In the genomic region with DNA sequence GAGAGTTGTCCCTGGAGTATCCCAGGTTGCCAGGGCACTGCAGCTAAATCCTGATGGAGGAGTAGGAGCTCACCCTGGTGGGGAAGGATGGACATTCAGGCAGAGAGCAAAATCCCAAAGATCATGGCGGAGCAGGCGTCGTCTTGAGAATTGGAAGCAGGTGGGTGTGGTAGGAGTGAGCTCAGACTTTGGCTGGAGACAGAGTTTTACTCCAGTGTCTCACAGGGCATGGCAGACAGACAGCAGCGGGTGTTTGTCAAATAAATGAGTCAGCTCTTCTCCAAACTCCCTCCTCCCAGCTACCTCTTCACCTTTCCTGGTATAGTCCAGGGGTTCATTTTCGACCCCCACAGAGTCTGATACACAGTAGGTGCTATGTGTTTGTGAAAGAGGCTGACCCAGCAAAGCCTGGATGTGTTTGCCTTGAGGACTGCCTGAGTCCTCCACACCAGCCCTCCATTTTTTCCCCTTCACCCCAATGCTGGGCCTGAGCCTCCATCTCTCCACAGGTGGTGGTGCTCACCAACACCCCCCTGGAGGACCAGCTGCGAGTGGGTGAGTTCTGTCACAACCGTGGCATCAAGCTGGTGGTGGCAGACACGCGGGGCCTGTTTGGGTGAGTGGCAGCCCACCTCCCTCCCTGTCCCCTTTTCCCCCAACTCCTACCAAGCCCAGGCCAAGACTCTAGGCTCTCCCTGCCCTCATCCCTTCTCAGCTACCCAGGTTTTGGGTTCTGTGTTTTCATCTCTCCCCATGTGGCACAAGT, we compare ENCODE assay signal across 14 cellular contexts. TPM values are rescaled to one million over a fixed set of nuclear protein-coding genes. Genes with fewer than 3 reads are reported as not detected.
DNase-seq lines count a peak whose midpoint lies in the region; ATAC-seq and TF ChIP-seq lines count a peak whose summit lies in the region.
"Had no signal": no experiment of that assay in that cellular context is flagged by ENCODE, and none has a peak within 500 bp of the region (broad histone marks: within the 10 kb centered on the region; RNA-seq: fewer than 3 reads in every experiment).

No MANE protein-coding gene starts in this region.

- H3K4me1 ChIP-seq in aorta (ENCODE audit: control insufficient read depth in 1 of 2, insufficient read depth in 2 of 2, low read length in 2 of 2): peaks cover 0 to 3% of the 10 kb centered on the region in 2 donors

- no peaks in the 10 kb centered on the region for H3K9me3 Mint-ChIP-seq in stimulated activated naive CD8-positive, alpha-beta T cell treated with anti-CD3 and anti-CD28 coated beads, Interleukin-15, Interleukin-2, amounts not matched to agents 100 ng/mL and 50 ng/mL, for 24 hours
- H3K9me3 Mint-ChIP-seq in MCF 10A (ENCODE audit: unreplicated experiment): no peaks in the 10 kb centered on the region
- H3K9me3 Mint-ChIP-seq: IgD-negative memory B cell had no signal

- H3K4me3 Mint-ChIP-seq in stimulated activated naive CD8-positive, alpha-beta T cell treated with anti-CD3 and anti-CD28 coated beads, Interleukin-15, Interleukin-2, amounts not matched to agents 100 ng/mL and 50 ng/mL, for 24 hours: no peak overlapping the region
- H3K4me3 Mint-ChIP-seq in MCF 10A (ENCODE audit: unreplicated experiment): no peak overlapping the region

- H3K27ac Mint-ChIP-seq in stimulated activated naive CD8-positive, alpha-beta T cell treated with anti-CD3 and anti-CD28 coated beads, Interleukin-15, Interleukin-2, amounts not matched to agents 100 ng/mL and 50 ng/mL, for 24 hours: peak overlapping the region; percentile 8
- peak overlapping the region; percentile 73 for H3K27ac Mint-ChIP-seq in MCF 10A (ENCODE audit: low read depth, unreplicated experiment)
- H3K27ac Mint-ChIP-seq: IgD-negative memory B cell had no signal

- no peaks in the 10 kb centered on the region for H3K27me3 Mint-ChIP-seq in stimulated activated naive CD8-positive, alpha-beta T cell treated with anti-CD3 and anti-CD28 coated beads, Interleukin-15, Interleukin-2, amounts not matched to agents 100 ng/mL and 50 ng/mL, for 24 hours
- no peaks in the 10 kb centered on the region for H3K27me3 Mint-ChIP-seq in MCF 10A (ENCODE audit: insufficient read depth, unreplicated experiment)
- H3K27me3 Mint-ChIP-seq: IgD-negative memory B cell had no signal

- CTCF ChIA-PET in MCF 10A (lab: Yijun Ruan, JAX): interaction anchor here (0.6 to 2.0 kb wide), 4 partner anchors 8 to 1768 kb away, joined by 4 to 9 read pairs (median 4); no protein-coding TSS in a partner anchor

- H3K27ac ChIP-seq in aorta (ENCODE audit: low read depth in 1 of 2, low read length in 2 of 2): no peak overlapping the region

- DNase-seq in stimulated activated naive CD8-positive, alpha-beta T cell treated with anti-CD3 and anti-CD28 coated beads, Interleukin-15, Interleukin-2, amounts not matched to agents 100 U/mL and 50 U/mL, for 24 hours: no peak
- peak; percentile 51 for DNase-seq in MCF 10A (ENCODE audit: unreplicated experiment)
- peak; percentile 65 for DNase-seq in iris pigment epithelial cell (ENCODE audit: low read depth)
- DNase-seq in aorta: peak; percentile 52 to 76
- DNase-seq in NCI-H2196 (lab: John Stamatoyannopoulos, UW; ENCODE audit: unreplicated experiment): no peak
- DNase-seq in head of caudate nucleus: no peak
- DNase-seq: kidney; NK-92 treated with Interleukin-12 subunit alpha and Interleukin-12 subunit beta, amount 100 ng/mL, for 24 hours; retina; stimulated activated naive CD4-positive, alpha-beta T cell treated with Interleukin-2 at 50 U/mL for 16 hours had no signal

- no peak for ATAC-seq in stimulated activated naive CD8-positive, alpha-beta T cell treated with anti-CD3 and anti-CD28 coated beads, Interleukin-15, Interleukin-2, amounts not matched to agents 100 U/mL and 50 U/mL, for 24 hours
- ATAC-seq in aorta (ENCODE audit: low FRiP score) (peak; percentile 30), GM19463 (IDR thresholded peaks at IDR 0.05; ENCODE audit: unreplicated experiment) (no peak)
- ATAC-seq: activated CD4-positive, CD25-positive, alpha-beta regulatory T cell treated with anti-CD3 and anti-CD28 coated beads, Interleukin-2, amount 50 U/mL, for 24 hours had no signal

- H3K36me3 ChIP-seq in aorta (ENCODE audit: control insufficient read depth in 1 of 2, insufficient read depth in 2 of 2, low read length in 1 of 2): peaks cover 9 to 24% of the 10 kb centered on the region in 2 donors

- H3K36me3 Mint-ChIP-seq in stimulated activated naive CD8-positive, alpha-beta T cell treated with anti-CD3 and anti-CD28 coated beads, Interleukin-15, Interleukin-2, amounts not matched to agents 100 ng/mL and 50 ng/mL, for 24 hours (ENCODE audit: low read depth): peaks cover 58% of the 10 kb centered on the region
- H3K36me3 Mint-ChIP-seq in MCF 10A (ENCODE audit: insufficient read depth, unreplicated experiment): peaks cover 80% of the 10 kb centered on the region

- TF ChIP-seq CTCF in MCF 10A (IDR thresholded peaks at IDR 0.05; ENCODE audit: unreplicated experiment): peak; percentile 28

- H3K9me3 ChIP-seq in aorta (ENCODE audit: control insufficient read depth, low read length): no peaks in the 10 kb centered on the region

- POLR2A ChIA-PET in MCF 10A (lab: Yijun Ruan, JAX): interaction anchor here (1.3 to 2.1 kb wide), 5 partner anchors 9 to 184 kb away, joined by 4 to 17 read pairs (median 5); no protein-coding TSS in a partner anchor

- H3K4me1 Mint-ChIP-seq in stimulated activated naive CD8-positive, alpha-beta T cell treated with anti-CD3 and anti-CD28 coated beads, Interleukin-15, Interleukin-2, amounts not matched to agents 100 ng/mL and 50 ng/mL, for 24 hours (ENCODE audit: low read depth): peaks cover 25% of the 10 kb centered on the region
- H3K4me1 Mint-ChIP-seq in MCF 10A (ENCODE audit: insufficient read depth, unreplicated experiment): peaks cover 18% of the 10 kb centered on the region

- no peak overlapping the region for H3K4me3 ChIP-seq in aorta (ENCODE audit: low read length in 2 of 2)

- 66 to 80% methylated on average over 9 of the region's 9 CpGs for WGBS in aorta, 2 donors

- no TSS peak for BruUV-seq in MCF 10A (replicated peaks; lab: Mats Ljungman, UMichigan)

- intact Hi-C loops in MCF 10A (cut with micrococcal nuclease) (loop anchor here (1.0 kb wide), 1 partner anchor 184 kb away; no protein-coding TSS in a partner anchor), aorta (cut with DNase I) (no loop called here), head of caudate nucleus (cut with DNase I) (no loop called here)

- H3K27me3 ChIP-seq in aorta (ENCODE audit: control insufficient read depth in 1 of 2, insufficient read depth in 2 of 2, low read length in 1 of 2): no peaks in the 10 kb centered on the region

RNA-seq across cellular contexts. Expression of a gene that starts 6.9 kb away (rescaled TPM):
- 248 and 293 TPM in 2 replicates for total RNA-seq in MCF 10A (2022)
- 100 to 1,000 TPM; 160 to 167 TPM for total RNA-seq in aorta
- polyA plus RNA-seq in aorta: 100 to 1,000 TPM in 1 of 2 donors, 10 to 100 TPM in 1; 33.8 to 109 TPM

RNA-seq across cellular contexts. Expression of a gene that starts 17.9 kb away (rescaled TPM):
- total RNA-seq in MCF 10A (2022) (138 and 189 TPM in 2 replicates), aorta (10 to 100 TPM; 52.5 to 61.3 TPM)
- polyA plus RNA-seq in aorta: 10 to 100 TPM; 14.0 to 45.5 TPM

RNA-seq across cellular contexts. Expression of a gene that starts 32.2 kb away (rescaled TPM):
- total RNA-seq in MCF 10A (2022) (19.9 and 20.3 TPM in 2 replicates), aorta (10 to 100 TPM; 68.9 to 90.3 TPM)
- polyA plus RNA-seq in aorta: 10 to 100 TPM; 15.3 to 79.0 TPM

RNA-seq across cellular contexts. Expression of a gene that starts 55.5 kb away (rescaled TPM):
- total RNA-seq in MCF 10A (2022) (63.3 and 69.5 TPM in 2 replicates), aorta (10 to 100 TPM; 23.0 to 25.7 TPM)
- 10 to 100 TPM in 1 of 2 donors, 1 to 10 TPM in 1; 8.4 to 46.8 TPM for polyA plus RNA-seq in aorta

RNA-seq across cellular contexts. Expression of a gene that starts 56.1 kb away (rescaled TPM):
- total RNA-seq in MCF 10A (2022) (91.8 and 98.5 TPM in 2 replicates), aorta (10 to 100 TPM; 33.7 to 40.3 TPM)
- 10 to 100 TPM; 65.7 to 69.5 TPM for polyA plus RNA-seq in aorta

Comparison
In these comparisons a context has a peak if more than half of its experiments do, and no peak if none do; other contexts are left out.
1. DNase-seq: peak in MCF 10A (single experiment), iris pigment epithelial cell (single experiment) and aorta (2 of 2); none in stimulated activated naive CD8-positive, alpha-beta T cell treated with anti-CD3 and anti-CD28 coated beads, Interleukin-15, Interleukin-2, amounts not matched to agents 100 U/mL and 50 U/mL, for 24 hours (single experiment), NCI-H2196 (single experiment) and head of caudate nucleus (0 of 42).